ENCODE assay signal across 9 cellular contexts in genomic region chr11:65861533-65862183, GRCh38. TPM values are rescaled to one million over a fixed set of nuclear protein-coding genes. Genes with fewer than 3 reads are reported as not detected.
DNase-seq lines count a peak whose midpoint lies in the region; TF ChIP-seq lines count a peak whose summit lies in the region.
"Had no signal": no experiment of that assay in that cellular context is flagged by ENCODE, and none has a peak within 500 bp of the region (broad histone marks: within the 10 kb centered on the region; RNA-seq: fewer than 3 reads in every experiment).

No MANE protein-coding gene starts in this region.

- H2AFZ ChIP-seq in ACC112 (ENCODE audit: low read length, unreplicated experiment): no peak overlapping the region

- no peaks in the 10 kb centered on the region for H3K9me3 ChIP-seq in mucosa of stomach (ENCODE audit: control insufficient read depth, low read length)

- H3K4me1 ChIP-seq in ACC112 (ENCODE audit: control insufficient read depth, insufficient read depth, low read length, unreplicated experiment) (peaks cover 19% of the 10 kb centered on the region), mucosa of stomach (ENCODE audit: control insufficient read depth, insufficient read depth, low read length) (peaks cover 20% of the 10 kb centered on the region)

- H3K4me3 ChIP-seq in ACC112 (ENCODE audit: low read depth, low read length) (peak overlapping the region; percentile 99), coronary artery (peak overlapping the region; percentile 98), mucosa of stomach (ENCODE audit: low read length) (peak overlapping the region; percentile 74)
- peak overlapping the region; percentile 96 for H3K4me3 ChIP-seq in Jurkat, Clone E6-1 (ENCODE audit: low read length)

- DNase-seq in Jurkat, Clone E6-1 (ENCODE audit: low read depth, low spot score): no peak
- DNase-seq in coronary artery (ENCODE audit: low spot score): no peak
- DNase-seq in anterior cingulate cortex (lab: John Stamatoyannopoulos, UW): no peak
- DNase-seq in D341Med (ENCODE audit: low spot score): no peak
- no peak for DNase-seq in cortex of kidney (lab: John Stamatoyannopoulos, UW)
- DNase-seq in NCI-H1930 (lab: John Stamatoyannopoulos, UW): no peak
- DNase-seq: NCI-H226 had no signal

- no peaks in the 10 kb centered on the region for H3K27me3 ChIP-seq in ACC112 (ENCODE audit: insufficient read depth, low read length)
- no peaks in the 10 kb centered on the region for H3K27me3 ChIP-seq in mucosa of stomach (ENCODE audit: control insufficient read depth, insufficient read depth, low read length)

- peak overlapping the region; percentile 86 for H3K9ac ChIP-seq in mucosa of stomach (ENCODE audit: low read length)

- TF ChIP-seq CTCF in coronary artery (IDR thresholded peaks at IDR 0.05): no peak

- H3K27ac ChIP-seq in ACC112 (ENCODE audit: low read depth, low read length) (0 out of 2 replicates have a peak overlapping the region, but pooled peaks have one; percentile 94), coronary artery (peak overlapping the region; percentile 92 to 100)

- H3K36me3 ChIP-seq in ACC112 (ENCODE audit: insufficient read depth, low read length): peaks cover 11% of the 10 kb centered on the region; the same call in 1 of the 2 replicates
- H3K36me3 ChIP-seq in mucosa of stomach (ENCODE audit: control insufficient read depth, insufficient read depth, low read length): peaks cover 20% of the 10 kb centered on the region

- H3K79me2 ChIP-seq in ACC112 (ENCODE audit: control insufficient read depth, insufficient read depth, low read length, unreplicated experiment): peaks cover 34% of the 10 kb centered on the region

RNA-seq across cellular contexts. Expression of gene MUS81, which starts 1.4 kb away (rescaled TPM):
- polyA plus RNA-seq in Jurkat, Clone E6-1 (2012; ENCODE audit: insufficient read depth, insufficient read length): 133 TPM

RNA-seq across cellular contexts. Expression of gene CFL1, which starts 3.7 kb away (rescaled TPM):
- 1,542 TPM for polyA plus RNA-seq in Jurkat, Clone E6-1 (2012; ENCODE audit: insufficient read depth, insufficient read length)

RNA-seq across cellular contexts. Expression of gene EFEMP2, which starts 10.9 kb away (rescaled TPM):
- 9.7 TPM for polyA plus RNA-seq in Jurkat, Clone E6-1 (2012; ENCODE audit: insufficient read depth, insufficient read length)

RNA-seq across cellular contexts. Expression of gene CTSW, which starts 18.0 kb away (rescaled TPM):
- 5.0 TPM for polyA plus RNA-seq in Jurkat, Clone E6-1 (2012; ENCODE audit: insufficient read depth, insufficient read length)

RNA-seq across cellular contexts. Expression of gene FIBP, which starts 26.6 kb away (rescaled TPM):
- polyA plus RNA-seq in Jurkat, Clone E6-1 (2012; ENCODE audit: insufficient read depth, insufficient read length): 189 TPM
